10 cellular contexts compared by ENCODE assay signal in the genomic region with DNA sequence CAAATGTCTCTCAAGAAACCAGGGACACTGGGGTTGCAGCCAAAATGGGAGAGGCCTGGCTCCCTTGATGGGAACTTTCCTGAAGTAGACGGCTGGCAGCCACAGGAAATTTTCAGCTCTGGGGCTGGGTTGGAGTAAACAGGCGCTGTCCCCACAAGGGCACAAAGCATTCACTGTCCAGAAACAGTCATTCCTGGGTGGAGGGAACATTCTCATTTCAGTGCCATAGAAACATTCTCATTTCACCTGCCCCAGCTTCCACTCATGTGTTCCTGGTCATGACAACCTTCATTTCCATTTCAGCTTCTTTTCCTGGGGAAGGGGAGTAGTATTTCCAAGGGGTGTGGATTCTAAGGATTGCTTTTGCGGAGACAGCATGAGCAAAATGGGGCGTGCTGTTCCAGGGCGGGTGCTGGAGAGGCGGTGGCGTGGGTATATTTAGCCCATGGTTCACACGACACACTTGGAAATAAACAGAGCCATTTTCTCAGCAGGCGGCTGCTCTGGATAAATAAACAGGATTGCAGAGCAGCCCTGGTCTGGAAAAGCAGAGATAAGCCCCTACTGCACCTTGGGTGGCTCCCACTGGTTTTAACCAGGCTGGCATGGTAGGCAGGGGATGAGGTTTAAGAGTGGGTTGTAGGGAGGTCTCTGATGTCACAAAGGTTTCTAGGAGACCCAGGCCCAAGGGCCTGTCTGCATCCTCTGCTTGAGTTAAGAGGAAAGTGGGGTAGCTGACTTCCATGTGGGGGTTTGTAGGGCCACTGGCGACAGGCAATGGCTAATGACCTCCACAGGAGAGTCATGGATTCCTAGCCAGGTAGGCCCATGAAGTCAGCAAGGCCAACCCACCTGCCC. TPM values are rescaled to one million over a fixed set of nuclear protein-coding genes. Genes with fewer than 3 reads are reported as not detected.
A peak's percentile ranks its signal among the peaks of the same experiment; 100 is the strongest.
DNase-seq lines count a peak whose midpoint lies in the region; ATAC-seq, FAIRE-seq and TF ChIP-seq lines count a peak whose summit lies in the region.
"Had no signal": no experiment of that assay in that cellular context is flagged by ENCODE, and none has a peak within 500 bp of the region (broad histone marks: within the 10 kb centered on the region; RNA-seq: fewer than 3 reads in every experiment).

No MANE protein-coding gene starts in this region.

- H3K4me3 Mint-ChIP-seq in stimulated activated memory B cell treated with anti-CD40 and anti-IgM and Interleukin-4, amounts not matched to agents 10 μg/mL and 1 μg/mL and 100 μg/mL, for 72 hours, result no peak overlapping the region

- peak overlapping the region; percentile 29 for H2AK9ac ChIP-seq in IMR-90 (replicated peaks; ENCODE audit: low read depth, low read length, poor library complexity)

- peaks cover 69% of the 10 kb centered on the region for H3K4me1 Mint-ChIP-seq in stimulated activated memory B cell treated with anti-CD40 and anti-IgM and Interleukin-4, amounts not matched to agents 10 μg/mL and 1 μg/mL and 100 μg/mL, for 72 hours

- H3K9ac ChIP-seq in IMR-90 (ENCODE audit: low read depth, low read length) (no peak overlapping the region), adipocyte (ENCODE audit: low read length) (peak overlapping the region; percentile 2)

- H3K14ac ChIP-seq in IMR-90 (replicated peaks; ENCODE audit: low read depth, low read length), result peak overlapping the region; percentile 48; the same call in 1 of the 2 replicates

- no peaks in the 10 kb centered on the region for H3K27me3 Mint-ChIP-seq in stimulated activated memory B cell treated with anti-CD40 and anti-IgM and Interleukin-4, amounts not matched to agents 10 μg/mL and 1 μg/mL and 100 μg/mL, for 72 hours

- H2BK5ac ChIP-seq in IMR-90 (ENCODE audit: low read depth, low read length, poor library complexity, severe bottlenecking), result no peak overlapping the region

- POLR2A ChIA-PET in IMR-90 (lab: Charles Lee; ENCODE audit: unreplicated experiment), result no interaction called here

- peak overlapping the region; percentile 42 for H3K4me2 ChIP-seq in IMR-90 (ENCODE audit: low read depth, low read length)

- H4K20me1 ChIP-seq in IMR-90 (ENCODE audit: insufficient read depth, low read length), result peaks cover 52% of the 10 kb centered on the region

- H3K27me3 ChIP-seq in IMR-90 (ENCODE audit: control insufficient read depth, insufficient read depth, low read length) (no peaks in the 10 kb centered on the region), adipocyte (replicated peaks; ENCODE audit: control insufficient read depth, insufficient read depth, low read length) (no peaks in the 10 kb centered on the region)

- TF ChIP-seq RAD21 in IMR-90 (IDR thresholded peaks at IDR 0.05; ENCODE audit: low read length), result no peak

- H3K56ac ChIP-seq in IMR-90 (ENCODE audit: extremely low read depth, insufficient read depth, low read length), result no peak overlapping the region

- H3K4me1 ChIP-seq in IMR-90 (ENCODE audit: control insufficient read depth, insufficient read depth, low read length), result peaks cover 26% of the 10 kb centered on the region
- H3K4me1 ChIP-seq in adipocyte (ENCODE audit: control insufficient read depth, insufficient read depth, low read length), result peaks cover 62% of the 10 kb centered on the region

- H3K18ac ChIP-seq in IMR-90 (ENCODE audit: low read depth, low read length), result no peak overlapping the region

- peaks cover 46 to 88% of the 10 kb centered on the region in 2 experiments for H3K79me1 ChIP-seq in IMR-90 (ENCODE audit: low read depth in 1 of 2, low read length in 2 of 2)

- H3K9me1 ChIP-seq in IMR-90 (ENCODE audit: insufficient read depth, low read length), result peaks cover 53% of the 10 kb centered on the region

- no peak overlapping the region for H3K4me3 ChIP-seq in IMR-90 (ENCODE audit: insufficient read depth, low read depth, low read length)
- no peak overlapping the region for H3K4me3 ChIP-seq in adipocyte (ENCODE audit: low read length)

- intact Hi-C loops in IMR-90 (cut with micrococcal nuclease), result loop anchor here (2.0 kb wide), 1 partner anchor 52 kb away; a partner anchor contains a TSS

- DNase-seq in IMR-90 (peak; percentile 75), adipocyte (ENCODE audit: low read depth) (no peak), hippocampal formation (lab: John Stamatoyannopoulos, UW) (peak; percentile 79 to 85), GM19239 (ENCODE audit: insufficient read length, low spot score) (no peak), T-helper 9 cell (no peak)
- DNase-seq: NCI-H1105; stimulated activated CD4-positive, alpha-beta T cell treated with anti-CD3 and anti-CD28 coated beads, Interleukin-2, amount 100 ng/mL, for 24 hours had no signal

- no peak for TF ChIP-seq POLR2A in IMR-90 (IDR thresholded peaks at IDR 0.05; ENCODE audit: low read depth, low read length)

- no peak overlapping the region; the same call in 2 of the 3 replicates for H2BK15ac ChIP-seq in IMR-90 (ENCODE audit: low read depth, low read length)

- H3K9me3 ChIP-seq in IMR-90 (ENCODE audit: control insufficient read depth, insufficient read depth, low read length) (no peaks in the 10 kb centered on the region), adipocyte (ENCODE audit: control insufficient read depth, low read length) (no peaks in the 10 kb centered on the region)

- peaks cover 9% of the 10 kb centered on the region for H3K36me3 ChIP-seq in IMR-90 (ENCODE audit: control insufficient read depth, insufficient read depth, low read length)
- H3K36me3 ChIP-seq in adipocyte (ENCODE audit: control insufficient read depth, insufficient read depth, low read length, severe bottlenecking), result peaks cover 30% of the 10 kb centered on the region

- dilution Hi-C loops in IMR-90 (cut with HindIII; ENCODE audit: low sequenced_read_pairs, unreplicated experiment), result no loop called here

- FAIRE-seq in GM19239 (lab: Jason Lieb, UNC), result no peak

- no TSS peak for BruUV-seq in IMR-90 (replicated peaks; lab: Mats Ljungman, UMichigan)

- no peak overlapping the region for H3K27ac ChIP-seq in IMR-90 (ENCODE audit: insufficient read depth, low read length)

- H4K5ac ChIP-seq in IMR-90 (ENCODE audit: low read depth, low read length), result no peak overlapping the region

- H3K9me3 Mint-ChIP-seq in stimulated activated memory B cell treated with anti-CD40 and anti-IgM and Interleukin-4, amounts not matched to agents 10 μg/mL and 1 μg/mL and 100 μg/mL, for 72 hours, result no peaks in the 10 kb centered on the region

- no peak overlapping the region for H3K23ac ChIP-seq in IMR-90 (ENCODE audit: low read depth, low read length)

- H4K91ac ChIP-seq in IMR-90 (ENCODE audit: insufficient read depth, low read depth, low read length), result no peak overlapping the region; the same call in 1 of the 2 replicates

- peak overlapping the region; percentile 69 for H3K27ac Mint-ChIP-seq in stimulated activated memory B cell treated with anti-CD40 and anti-IgM and Interleukin-4, amounts not matched to agents 10 μg/mL and 1 μg/mL and 100 μg/mL, for 72 hours

- in situ Hi-C loops in IMR-90 (cut with MboI; ENCODE audit: low sequenced_read_pairs), result no loop called here

- no peak overlapping the region for H2AFZ ChIP-seq in IMR-90 (replicated peaks; ENCODE audit: low read length, poor library complexity)

- WGBS in IMR-90 (ENCODE audit: extremely low coverage in 2 of 2, insufficient read length in 1 of 2), 2 experiments, result 47% methylated on average over 3 of the region's 10 CpGs; no CpG with 5 or more reads in 1 of the 2 experiments

- ATAC-seq in IMR-90 (ENCODE audit: low read depth) (peak; percentile 88), GM21515 (IDR thresholded peaks at IDR 0.05; ENCODE audit: unreplicated experiment) (no peak)
- no peak for ATAC-seq in stimulated activated memory B cell treated with anti-CD40 and anti-IgM and Interleukin-4, amounts not matched to agents 10 μg/mL and 1 μg/mL and 100 μg/mL, for 72 hours
- no peak for ATAC-seq in activated CD4-positive, CD25-positive, alpha-beta regulatory T cell treated with anti-CD3 and anti-CD28 coated beads, Interleukin-2, amount 50 U/mL, for 24 hours

- CTCF ChIA-PET in IMR-90 (lab: Yijun Ruan, JAX), result no interaction called here

- peak overlapping the region; percentile 42; the same call in 1 of the 2 replicates for H2BK120ac ChIP-seq in IMR-90 (ENCODE audit: low read depth, low read length)

- H3K36me3 Mint-ChIP-seq in stimulated activated memory B cell treated with anti-CD40 and anti-IgM and Interleukin-4, amounts not matched to agents 10 μg/mL and 1 μg/mL and 100 μg/mL, for 72 hours, result peaks cover 61% of the 10 kb centered on the region

- H4K8ac ChIP-seq in IMR-90 (ENCODE audit: low read depth in 2 of 2, low read length in 2 of 2), result no peak overlapping the region; a peak in 1 of 4 replicates

- H2BK20ac ChIP-seq in IMR-90 (ENCODE audit: low read depth, low read length), result peak overlapping the region; percentile 15

- peak overlapping the region; percentile 67; the same call in 1 of the 2 replicates for H2AK5ac ChIP-seq in IMR-90 (ENCODE audit: low read depth, low read length)

- TF ChIP-seq CTCF in IMR-90 (conservative IDR thresholded peaks at IDR 0.05; ENCODE audit: low read depth, low read length), result no peak

- H3K4ac ChIP-seq in IMR-90 (ENCODE audit: low read depth, low read length), result peak overlapping the region; percentile 61; the same call in 1 of the 2 replicates

TF ChIP-seq in IMR-90, 13 proteins besides CTCF, POLR2A, EP300 and RAD21:
- TF ChIP-seq MXI1 (IDR thresholded peaks at IDR 0.05; ENCODE audit: borderline replicate concordance, low read depth, low read length) (peak; percentile 89), RCOR1 (IDR thresholded peaks at IDR 0.05; ENCODE audit: insufficient replicate concordance, low read length) (peak; percentile 74), MAZ (IDR thresholded peaks at IDR 0.05; ENCODE audit: borderline replicate concordance, low read depth, low read length) (peak; percentile 55), BHLHE40 (IDR thresholded peaks at IDR 0.05; ENCODE audit: low read depth, low read length) (peak; percentile 71; the same call in 1 of the 2 replicates)
- TF ChIP-seq, protein P1, sequence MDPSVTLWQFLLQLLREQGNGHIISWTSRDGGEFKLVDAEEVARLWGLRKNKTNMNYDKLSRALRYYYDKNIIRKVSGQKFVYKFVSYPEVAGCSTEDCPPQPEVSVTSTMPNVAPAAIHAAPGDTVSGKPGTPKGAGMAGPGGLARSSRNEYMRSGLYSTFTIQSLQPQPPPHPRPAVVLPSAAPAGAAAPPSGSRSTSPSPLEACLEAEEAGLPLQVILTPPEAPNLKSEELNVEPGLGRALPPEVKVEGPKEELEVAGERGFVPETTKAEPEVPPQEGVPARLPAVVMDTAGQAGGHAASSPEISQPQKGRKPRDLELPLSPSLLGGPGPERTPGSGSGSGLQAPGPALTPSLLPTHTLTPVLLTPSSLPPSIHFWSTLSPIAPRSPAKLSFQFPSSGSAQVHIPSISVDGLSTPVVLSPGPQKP (IDR thresholded peaks at IDR 0.05; ENCODE audit: borderline replicate concordance, low read depth, low read length), result no peak

RNA-seq across cellular contexts. Expression of a gene that starts 32.9 kb away (rescaled TPM):
- total RNA-seq in IMR-90 (2012; rRNA removed), result not detected in 2 replicates
- not detected in 2 replicates for polyA plus RNA-seq in IMR-90 (2012; rRNA removed)
- not detected in 2 replicates for polyA plus RNA-seq in IMR-90 (2012; cell fraction: cytosol; rRNA removed)
- polyA plus RNA-seq in IMR-90 (2012; cell fraction: nucleus; rRNA removed; ENCODE audit: low replicate concordance), result not detected in 2 replicates

RNA-seq across cellular contexts. Expression of a gene that starts 52.1 kb away (rescaled TPM):
- total RNA-seq in IMR-90 (2012; rRNA removed), result 41.9 and 45.5 TPM in 2 replicates
- 40.2 and 41.9 TPM in 2 replicates for polyA plus RNA-seq in IMR-90 (2012; rRNA removed)
- polyA plus RNA-seq in IMR-90 (2012; cell fraction: cytosol; rRNA removed), result 44.9 and 47.2 TPM in 2 replicates
- 22.6 and 23.8 TPM in 2 replicates for polyA plus RNA-seq in IMR-90 (2012; cell fraction: nucleus; rRNA removed; ENCODE audit: low replicate concordance)

Comparison
In these comparisons a context has a peak if more than half of its experiments do, and no peak if none do; other contexts are left out.
1. DNase-seq: peak in IMR-90 (single experiment) and hippocampal formation (2 of 2); none in adipocyte (single experiment), GM19239 (single experiment) and T-helper 9 cell (single experiment).